In the genomic region with DNA sequence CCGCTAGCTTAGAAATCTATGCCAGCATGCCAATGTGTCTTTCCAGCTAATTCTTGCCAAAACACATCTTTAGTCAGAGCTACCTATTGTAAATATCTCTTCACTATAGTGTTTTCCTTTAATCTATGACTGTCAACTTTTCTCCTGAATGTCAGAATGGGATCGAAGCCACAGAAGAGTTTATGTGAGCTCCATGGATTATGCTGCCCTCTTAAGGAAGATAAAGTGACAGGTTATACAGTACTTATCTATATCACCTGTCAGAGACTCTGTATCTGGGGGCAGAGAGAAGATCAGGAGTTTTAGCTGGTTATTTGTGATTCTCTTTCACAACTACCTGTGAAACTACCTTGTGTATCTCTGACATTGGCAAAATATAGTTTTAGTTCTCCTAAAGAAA, we compare ENCODE assay signal across 24 cellular contexts.
"Had no signal": no experiment of that assay in that cellular context is flagged by ENCODE, and none has a peak within 500 bp of the region (broad histone marks: within the 10 kb centered on the region; RNA-seq: fewer than 3 reads in every experiment).

No MANE protein-coding gene starts in this region.

- H3K36me3 ChIP-seq: adrenal gland, ascending aorta, brain microvascular endothelial cell, heart right ventricle, lower lobe of right lung, sigmoid colon, vagina had no signal

- H3K27ac ChIP-seq: adrenal gland, ascending aorta, brain microvascular endothelial cell, heart right ventricle, lower lobe of right lung, sigmoid colon, testis, vagina had no signal

- H3K27me3 ChIP-seq: adrenal gland, ascending aorta, brain microvascular endothelial cell, sigmoid colon, testis, vagina had no signal

- H3K9me3 ChIP-seq: adrenal gland, ascending aorta, lower lobe of right lung, sigmoid colon, testis, vagina had no signal

- DNase-seq: activated B cell treated with CpG ODN at 0.5 μM for 24 hours; activated CD4-positive, alpha-beta T cell treated with anti-CD3 and anti-CD28 coated beads for 36 hours; activated CD4-positive, alpha-beta T cell treated with anti-CD3 and anti-CD28 coated beads, Interleukin-2, amount 50 U/mL, for 48 hours; activated CD8-positive, alpha-beta memory T cell treated with anti-CD3 and anti-CD28 coated beads, Interleukin-2, amount 50 U/mL, for 48 hours; activated naive CD4-positive, alpha-beta T cell; activated T-cell treated with anti-CD3 and anti-CD28 coated beads, Interleukin-2, amount 50 U/mL, for 4 hours; adrenal gland; brain microvascular endothelial cell; caudate nucleus; effector CD4-positive, alpha-beta T cell; erythroblast; foreskin fibroblast; heart right ventricle; left colon; lower lobe of right lung; naive thymus-derived CD8-positive, alpha-beta T cell; sigmoid colon; stimulated activated CD4-positive, alpha-beta T cell treated with anti-CD3 and anti-CD28 coated beads, Interleukin-2, amount 100 ng/mL, for 48 hours; stimulated activated CD8-positive, alpha-beta memory T cell treated with anti-CD3 and anti-CD28 coated beads, Interleukin-4, amount 100 ng/mL, for 48 hours; stimulated activated naive B cell treated with anti-CD40 and anti-IgM and Interleukin-4, amounts not matched to agents 10 μg/mL and 1 μg/mL and 100 μg/mL, for 72 hours; testis; trophoblast cell had no signal

- H3K4me1 ChIP-seq: adrenal gland, ascending aorta, heart right ventricle, lower lobe of right lung, sigmoid colon, testis, vagina had no signal

- H3K4me3 ChIP-seq: adrenal gland, ascending aorta, heart right ventricle, lower lobe of right lung, sigmoid colon, testis, vagina had no signal

- ATAC-seq: activated CD4-positive, alpha-beta T cell treated with anti-CD3 and anti-CD28 coated beads for 36 hours; activated T-cell treated with anti-CD3 and anti-CD28 coated beads, Interleukin-2, amount 50 U/mL, for 4 hours; heart right ventricle; left colon; lower lobe of right lung; naive thymus-derived CD8-positive, alpha-beta T cell; stimulated activated naive B cell treated with anti-CD40 and anti-IgM and Interleukin-4, amounts not matched to agents 10 μg/mL and 1 μg/mL and 100 μg/mL, for 72 hours had no signal
